1 cellular context compared by ENCODE assay signal in genomic region chr16:23072084-23072599, GRCh38.
TF ChIP-seq lines count a peak whose summit lies in the region.

No MANE protein-coding gene starts in this region.

TF ChIP-seq in A549, 52 proteins besides CTCF, POLR2A, EP300 and RAD21 (continued from another document):
- TF ChIP-seq, protein P1, sequence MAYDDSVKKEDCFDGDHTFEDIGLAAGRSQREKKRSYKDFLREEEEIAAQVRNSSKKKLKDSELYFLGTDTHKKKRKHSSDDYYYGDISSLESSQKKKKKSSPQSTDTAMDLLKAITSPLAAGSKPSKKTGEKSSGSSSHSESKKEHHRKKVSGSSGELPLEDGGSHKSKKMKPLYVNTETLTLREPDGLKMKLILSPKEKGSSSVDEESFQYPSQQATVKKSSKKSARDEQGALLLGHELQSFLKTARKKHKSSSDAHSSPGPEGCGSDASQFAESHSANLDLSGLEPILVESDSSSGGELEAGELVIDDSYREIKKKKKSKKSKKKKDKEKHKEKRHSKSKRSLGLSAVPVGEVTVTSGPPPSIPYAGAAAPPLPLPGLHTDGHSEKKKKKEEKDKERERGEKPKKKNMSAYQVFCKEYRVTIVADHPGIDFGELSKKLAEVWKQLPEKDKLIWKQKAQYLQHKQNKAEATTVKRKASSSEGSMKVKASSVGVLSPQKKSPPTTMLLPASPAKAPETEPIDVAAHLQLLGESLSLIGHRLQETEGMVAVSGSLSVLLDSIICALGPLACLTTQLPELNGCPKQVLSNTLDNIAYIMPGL (CRISPR knock-in tag; IDR thresholded peaks at IDR 0.05; ENCODE audit: borderline replicate concordance): no peak
- TF ChIP-seq CHD4 (IDR thresholded peaks at IDR 0.05; ENCODE audit: borderline replicate concordance) (no peak), ESRRA (IDR thresholded peaks at IDR 0.05; ENCODE audit: borderline replicate concordance, low read length) (no peak), HDAC2 (IDR thresholded peaks at IDR 0.05) (no peak), CBX8 (IDR thresholded peaks at IDR 0.05) (no peak), JUN (IDR thresholded peaks at IDR 0.05) (peak in 1 of 2 experiments; percentile 49; a peak in 1 of 5 replicates), HOXB13 (CRISPR knock-in tag; IDR thresholded peaks at IDR 0.05; ENCODE audit: low read depth) (no peak), POLR2AphosphoS2 (conservative IDR thresholded peaks at IDR 0.05; ENCODE audit: low read length) (no peak), PHF8 (IDR thresholded peaks at IDR 0.05; ENCODE audit: borderline replicate concordance, low read depth) (no peak), FOSB (CRISPR knock-in tag; IDR thresholded peaks at IDR 0.05) (no peak), RARB (CRISPR knock-in tag; IDR thresholded peaks at IDR 0.05) (0 out of 2 replicates have a peak, but pooled peaks have one; percentile 40), GATA3 (IDR thresholded peaks at IDR 0.05; ENCODE audit: borderline replicate concordance) (peak; percentile 88), ZNF302 (CRISPR knock-in tag; IDR thresholded peaks at IDR 0.05) (no peak), MYC (IDR thresholded peaks at IDR 0.05; ENCODE audit: borderline replicate concordance, low read length) (no peak), JUNB (IDR thresholded peaks at IDR 0.05) (peak; percentile 84), EHF (CRISPR knock-in tag; IDR thresholded peaks at IDR 0.05) (no peak), SREBF2 (IDR thresholded peaks at IDR 0.05) (no peak), ZFP36 (IDR thresholded peaks at IDR 0.05; ENCODE audit: borderline replicate concordance, partially characterized antibody) (no peak), NFE2L2 (conservative IDR thresholded peaks at IDR 0.05; ENCODE audit: low read length) (no peak), HOXB5 (CRISPR knock-in tag; IDR thresholded peaks at IDR 0.05) (no peak), HEYL (CRISPR knock-in tag; IDR thresholded peaks at IDR 0.05) (no peak), CEBPB (IDR thresholded peaks at IDR 0.05) (peak; percentile 20 to 29; a peak in 1 of 4 replicates)
- TF ChIP-seq, protein P2, sequence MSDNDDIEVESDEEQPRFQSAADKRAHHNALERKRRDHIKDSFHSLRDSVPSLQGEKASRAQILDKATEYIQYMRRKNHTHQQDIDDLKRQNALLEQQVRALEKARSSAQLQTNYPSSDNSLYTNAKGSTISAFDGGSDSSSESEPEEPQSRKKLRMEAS (IDR thresholded peaks at IDR 0.05): peak; percentile 53
- TF ChIP-seq, protein P3, sequence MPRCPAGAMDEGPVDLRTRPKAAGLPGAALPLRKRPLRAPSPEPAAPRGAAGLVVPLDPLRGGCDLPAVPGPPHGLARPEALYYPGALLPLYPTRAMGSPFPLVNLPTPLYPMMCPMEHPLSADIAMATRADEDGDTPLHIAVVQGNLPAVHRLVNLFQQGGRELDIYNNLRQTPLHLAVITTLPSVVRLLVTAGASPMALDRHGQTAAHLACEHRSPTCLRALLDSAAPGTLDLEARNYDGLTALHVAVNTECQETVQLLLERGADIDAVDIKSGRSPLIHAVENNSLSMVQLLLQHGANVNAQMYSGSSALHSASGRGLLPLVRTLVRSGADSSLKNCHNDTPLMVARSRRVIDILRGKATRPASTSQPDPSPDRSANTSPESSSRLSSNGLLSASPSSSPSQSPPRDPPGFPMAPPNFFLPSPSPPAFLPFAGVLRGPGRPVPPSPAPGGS (IDR thresholded peaks at IDR 0.05): peak; percentile 36; the same call in 1 of the 3 replicates
